Comparison of ENCODE assay signal across 11 cellular contexts in the genomic region with DNA sequence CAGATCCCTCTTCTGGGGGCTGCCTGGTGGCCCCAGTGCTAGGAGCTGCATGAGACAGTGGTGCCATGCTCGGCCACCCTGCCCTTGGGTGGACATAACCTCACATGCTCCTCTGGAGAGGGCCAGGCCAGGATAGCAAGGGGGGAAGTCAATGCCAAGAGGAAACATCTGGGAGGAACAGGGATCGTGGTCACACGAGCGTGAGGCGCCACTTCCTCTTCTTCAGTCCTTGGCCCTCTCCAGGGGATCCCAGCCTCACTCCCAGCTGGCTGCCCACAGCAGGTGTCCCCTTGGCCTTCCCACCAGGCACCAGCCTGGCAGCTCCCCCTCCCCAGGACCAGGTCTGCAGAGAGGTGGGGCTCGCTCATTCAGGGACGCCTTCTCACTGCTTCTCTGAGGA. TPM values are rescaled to one million over a fixed set of nuclear protein-coding genes. Genes with fewer than 3 reads are reported as not detected.
A peak's percentile ranks its signal among the peaks of the same experiment; 100 is the strongest.
DNase-seq lines count a peak whose midpoint lies in the region; ATAC-seq and TF ChIP-seq lines count a peak whose summit lies in the region.
"Had no signal": no experiment of that assay in that cellular context is flagged by ENCODE, and none has a peak within 500 bp of the region (broad histone marks: within the 10 kb centered on the region; RNA-seq: fewer than 3 reads in every experiment).

No MANE protein-coding gene starts in this region.

- no peak overlapping the region for H4K8ac ChIP-seq in trophoblast cell (ENCODE audit: low read depth, low read length)

- peak overlapping the region; percentile 30 for H2BK12ac ChIP-seq in trophoblast cell (ENCODE audit: low read length)

- H3K9me3 Mint-ChIP-seq in CD8-positive, alpha-beta T cell: peaks cover 2% of the 10 kb centered on the region

- no peak overlapping the region for H3K9ac ChIP-seq in trophoblast cell (ENCODE audit: low read length)

- peak overlapping the region; percentile 40 for H3K18ac ChIP-seq in trophoblast cell (ENCODE audit: low read length)

- H4K91ac ChIP-seq in trophoblast cell (ENCODE audit: low read depth, low read length): peak overlapping the region; percentile 23

- no peaks in the 10 kb centered on the region for H3K36me3 ChIP-seq in CD8-positive, alpha-beta T cell (ENCODE audit: insufficient read depth, low read length)
- H3K36me3 ChIP-seq in trophoblast cell (ENCODE audit: control insufficient read depth in 1 of 2, insufficient read depth in 2 of 2, low read length in 2 of 2): no peaks in the 10 kb centered on the region

- H3K4me1 ChIP-seq in CD8-positive, alpha-beta T cell (ENCODE audit: insufficient read depth, low read length): peaks cover 51% of the 10 kb centered on the region
- H3K4me1 ChIP-seq in trophoblast cell (ENCODE audit: control insufficient read depth in 1 of 2, insufficient read depth in 2 of 2, low read length in 2 of 2): peaks cover 46 to 51% of the 10 kb centered on the region in 2 experiments

- H3K4ac ChIP-seq in trophoblast cell (ENCODE audit: low read depth, low read length): peak overlapping the region; percentile 47

- H3K27ac Mint-ChIP-seq in CD8-positive, alpha-beta T cell: peak overlapping the region; percentile 69
- H3K27ac Mint-ChIP-seq: activated CD4-positive, alpha-beta memory T cell treated with anti-CD3 and anti-CD28 coated beads, Interleukin-2, amount 10 ng/mL, durations not matched to agents 7 days and 5 days had no signal

- no peak overlapping the region for H3K4me2 ChIP-seq in trophoblast cell (ENCODE audit: low read length)

- no peaks in the 10 kb centered on the region for H3K27me3 ChIP-seq in CD8-positive, alpha-beta T cell (ENCODE audit: insufficient read depth, low read length)
- H3K27me3 ChIP-seq in trophoblast cell (ENCODE audit: insufficient read depth, low read length): no peaks in the 10 kb centered on the region

- ATAC-seq in CD8-positive, alpha-beta T cell: no peak
- no peak for ATAC-seq in activated CD4-positive, CD25-positive, alpha-beta regulatory T cell treated with anti-CD3 and anti-CD28 coated beads, Interleukin-2, amount 50 U/mL, for 24 hours
- no peak for ATAC-seq in GM19397 (IDR thresholded peaks at IDR 0.05; ENCODE audit: unreplicated experiment)

- no peak overlapping the region for H3K4me3 ChIP-seq in CD8-positive, alpha-beta T cell (ENCODE audit: low read depth, low read length)
- H3K4me3 ChIP-seq in fibroblast of mammary gland (ENCODE audit: control insufficient read depth, low read depth, low read length) (no peak overlapping the region), trophoblast cell (ENCODE audit: low read depth, low read length) (no peak overlapping the region)

- no peaks in the 10 kb centered on the region for H3K27me3 Mint-ChIP-seq in CD8-positive, alpha-beta T cell (ENCODE audit: low read depth)
- H3K27me3 Mint-ChIP-seq: activated CD4-positive, alpha-beta memory T cell treated with anti-CD3 and anti-CD28 coated beads, Interleukin-2, amount 10 ng/mL, durations not matched to agents 7 days and 5 days had no signal

- peaks cover 29% of the 10 kb centered on the region for H3K36me3 Mint-ChIP-seq in CD8-positive, alpha-beta T cell

- CTCF ChIA-PET in CD8-positive, alpha-beta T cell (lab: Charles Lee): interaction anchor here (1.5 kb wide), 1 partner anchor 9 kb away, joined by 5 read pairs; no protein-coding TSS in a partner anchor

- H3K23ac ChIP-seq in trophoblast cell (ENCODE audit: low read length): no peak overlapping the region

- POLR2A ChIA-PET in CD8-positive, alpha-beta T cell (lab: Charles Lee): no interaction called here

- no peak overlapping the region for H2BK5ac ChIP-seq in trophoblast cell (ENCODE audit: low read depth, low read length, poor library complexity)

- H3K27ac ChIP-seq in CD8-positive, alpha-beta T cell (ENCODE audit: low read depth, low read length): no peak overlapping the region
- H3K27ac ChIP-seq in trophoblast cell (ENCODE audit: low read depth, low read length): no peak overlapping the region

- peak overlapping the region; percentile 59 for H3K14ac ChIP-seq in trophoblast cell (ENCODE audit: low read length)

- no peak overlapping the region for H4K12ac ChIP-seq in trophoblast cell (ENCODE audit: low read depth, low read length)

- no CpG with 5 or more reads among the region's 7 CpGs for WGBS in trophoblast cell (ENCODE audit: extremely low coverage, insufficient coverage, insufficient read length)

- H3K4me3 Mint-ChIP-seq in CD8-positive, alpha-beta T cell: no peak overlapping the region
- H3K4me3 Mint-ChIP-seq: activated CD4-positive, alpha-beta memory T cell treated with anti-CD3 and anti-CD28 coated beads, Interleukin-2, amount 10 ng/mL, durations not matched to agents 7 days and 5 days had no signal

- H2AK5ac ChIP-seq in trophoblast cell (ENCODE audit: low read length): peak overlapping the region; percentile 53

- no peak overlapping the region for H2AFZ ChIP-seq in trophoblast cell (ENCODE audit: insufficient read depth, low read length, poor library complexity)

- H2BK120ac ChIP-seq in trophoblast cell (ENCODE audit: insufficient read depth, low read length, poor library complexity): no peak overlapping the region

- intact Hi-C loops in CD8-positive, alpha-beta T cell (cut with DNase I, micrococcal nuclease): no loop called here

- H3K4me1 Mint-ChIP-seq in CD8-positive, alpha-beta T cell (ENCODE audit: low read depth): peaks cover 81% of the 10 kb centered on the region

- H3K79me1 ChIP-seq in trophoblast cell (ENCODE audit: low read length): peaks cover 23% of the 10 kb centered on the region

- H3K9me3 ChIP-seq in CD8-positive, alpha-beta T cell (ENCODE audit: low read length): no peaks in the 10 kb centered on the region
- H3K9me3 ChIP-seq in trophoblast cell (ENCODE audit: insufficient read depth, low read depth, low read length): peaks cover 3% of the 10 kb centered on the region

- H3K79me2 ChIP-seq in trophoblast cell (ENCODE audit: control insufficient read depth, insufficient read depth, low read length, poor library complexity): peaks cover 2% of the 10 kb centered on the region

- no peak for DNase-seq in CD8-positive, alpha-beta T cell
- DNase-seq in NCI-H69 (lab: John Stamatoyannopoulos, UW): peak; percentile 20
- DNase-seq in fibroblast of mammary gland (ENCODE audit: low read depth): peak; percentile 14
- no peak for DNase-seq in trophoblast cell
- no peak for DNase-seq in NCI-H524 (lab: John Stamatoyannopoulos, UW)
- DNase-seq in NCI-H2196 (lab: John Stamatoyannopoulos, UW; ENCODE audit: unreplicated experiment): no peak
- DNase-seq: activated CD4-positive, alpha-beta memory T cell treated with anti-CD3 and anti-CD28 coated beads, Interleukin-2, amount 10 ng/mL, durations not matched to agents 7 days and 5 days; DMS 273 treated with DMSO at 0.1 percent for 48 hours; erythroblast had no signal

- no peak for TF ChIP-seq CTCF in CD8-positive, alpha-beta T cell (IDR thresholded peaks at IDR 0.05)
- no peak for TF ChIP-seq CTCF in fibroblast of mammary gland (conservative IDR thresholded peaks at IDR 0.05; ENCODE audit: control insufficient read depth, insufficient read depth, low read depth, low read length)

RNA-seq across cellular contexts. Expression of a gene that starts 28.6 kb away (rescaled TPM):
- total RNA-seq in CD8-positive, alpha-beta T cell: 10 to 100 TPM; 29.2 to 30.9 TPM
- polyA plus RNA-seq in trophoblast cell (2013): 21.7 and 21.9 TPM in 2 replicates

Comparison
In these comparisons a context has a peak if more than half of its experiments do, and no peak if none do; other contexts are left out.
1. DNase-seq: peak in NCI-H69 (single experiment) and fibroblast of mammary gland (single experiment); none in CD8-positive, alpha-beta T cell (0 of 7), trophoblast cell (0 of 2), NCI-H524 (0 of 2) and NCI-H2196 (single experiment).